In the genomic region with DNA sequence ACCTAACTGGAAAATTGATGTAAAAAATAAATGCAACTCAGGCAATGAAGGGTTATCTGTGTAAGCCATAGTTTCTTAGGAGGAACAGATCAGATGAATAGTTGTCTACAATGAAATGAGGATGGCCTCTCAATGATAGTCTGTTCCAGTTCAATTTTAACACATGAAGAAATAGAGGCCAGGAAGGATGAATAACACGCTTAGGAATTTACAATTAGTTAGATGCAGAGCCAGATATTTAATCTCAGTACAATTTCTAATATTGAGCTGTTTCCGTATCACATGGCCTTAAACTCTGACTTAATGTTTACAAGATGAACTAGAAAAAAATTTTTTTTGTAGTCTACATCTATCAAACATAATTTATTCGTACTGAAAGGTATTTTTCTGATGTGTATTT, we compare ENCODE assay signal across 13 cellular contexts.
DNase-seq lines count a peak whose midpoint lies in the region; ATAC-seq and TF ChIP-seq lines count a peak whose summit lies in the region.
"Had no signal": no experiment of that assay in that cellular context is flagged by ENCODE, and none has a peak within 500 bp of the region (broad histone marks: within the 10 kb centered on the region; RNA-seq: fewer than 3 reads in every experiment).

No MANE protein-coding gene starts in this region.

- H3K4me1 ChIP-seq in GM23248 (ENCODE audit: insufficient read depth) (peaks cover 30% of the 10 kb centered on the region), smooth muscle cell (ENCODE audit: low read depth) (no peaks in the 10 kb centered on the region)

- no peak for TF ChIP-seq CTCF in fibroblast of villous mesenchyme (IDR thresholded peaks at IDR 0.05; ENCODE audit: insufficient read depth, low read depth, low read length)
- no peak for TF ChIP-seq CTCF in smooth muscle cell (IDR thresholded peaks at IDR 0.05; ENCODE audit: borderline replicate concordance, insufficient read depth, poor library complexity, severe bottlenecking)
- TF ChIP-seq CTCF in mesothelial cell of epicardium (IDR thresholded peaks at IDR 0.05; ENCODE audit: unreplicated experiment) = no peak

- H4K20me1 ChIP-seq in GM23248 (ENCODE audit: insufficient read depth) = no peaks in the 10 kb centered on the region
- H4K20me1 ChIP-seq in smooth muscle cell (ENCODE audit: low read depth) = peaks cover 4% of the 10 kb centered on the region

- H3K4me1 Mint-ChIP-seq in mesothelial cell of epicardium = peaks cover 9% of the 10 kb centered on the region

- in situ Hi-C loops in GM23248 (cut with MboI) = no loop called here

- H3K4me3 ChIP-seq in GM23248 (no peak overlapping the region), fibroblast of villous mesenchyme (ENCODE audit: low read depth, low read length) (no peak overlapping the region), smooth muscle cell (no peak overlapping the region)

- H3K9me3 Mint-ChIP-seq in mesothelial cell of epicardium = no peaks in the 10 kb centered on the region
- H3K9me3 Mint-ChIP-seq: CD8-positive, alpha-beta T cell had no signal

- peaks cover 33% of the 10 kb centered on the region for H3K36me3 Mint-ChIP-seq in mesothelial cell of epicardium

- no peak overlapping the region for H3K4me3 Mint-ChIP-seq in mesothelial cell of epicardium
- H3K4me3 Mint-ChIP-seq: CD8-positive, alpha-beta T cell had no signal

- no peak overlapping the region for H2AFZ ChIP-seq in GM23248
- H2AFZ ChIP-seq in smooth muscle cell (ENCODE audit: low read depth) = no peak overlapping the region
- H2AFZ ChIP-seq: parathyroid adenoma had no signal

- H3F3A ChIP-seq in GM23248 (ENCODE audit: insufficient read depth) = peaks cover 19% of the 10 kb centered on the region
- no peaks in the 10 kb centered on the region for H3F3A ChIP-seq in smooth muscle cell (ENCODE audit: low read depth)

- H3K27me3 Mint-ChIP-seq in mesothelial cell of epicardium (ENCODE audit: low read depth) = no peaks in the 10 kb centered on the region

- H3K27me3 ChIP-seq in GM23248 (replicated peaks; ENCODE audit: insufficient read depth) (no peaks in the 10 kb centered on the region), smooth muscle cell (ENCODE audit: low read depth) (no peaks in the 10 kb centered on the region)

- WGBS in GM23248 (ENCODE audit: low coverage in 1 of 2, low lambda C conversion rate in 2 of 2, missing lambda C conversion rate in 2 of 2), 2 experiments = 4 to 5% methylated on average over 3 of the region's 3 CpGs
- 90% methylated on average over 3 of the region's 3 CpGs for WGBS in smooth muscle cell (ENCODE audit: low lambda C conversion rate)

- no peak for ATAC-seq in HG02759 (IDR thresholded peaks at IDR 0.05; ENCODE audit: unreplicated experiment)
- ATAC-seq: CD8-positive, alpha-beta T cell had no signal

- H3K27ac ChIP-seq in GM23248 (peak overlapping the region; percentile 40), smooth muscle cell (ENCODE audit: low read depth) (peak overlapping the region; percentile 9)
- H3K27ac ChIP-seq: HL-60, parathyroid adenoma had no signal

- no peaks in the 10 kb centered on the region for H3K79me2 ChIP-seq in GM23248 (ENCODE audit: insufficient read depth)
- H3K79me2 ChIP-seq in smooth muscle cell (ENCODE audit: low read depth) = no peaks in the 10 kb centered on the region
- H3K79me2 ChIP-seq: parathyroid adenoma had no signal

- H3K36me3 ChIP-seq in GM23248 (ENCODE audit: low read depth) (peaks cover 18% of the 10 kb centered on the region), smooth muscle cell (ENCODE audit: low read depth) (peaks cover 15% of the 10 kb centered on the region)

- DNase-seq in GM23248 (peak; percentile 77), amniotic epithelial cell (ENCODE audit: low read depth) (peak; percentile 70), fibroblast of villous mesenchyme (ENCODE audit: low read depth) (peak; percentile 58), smooth muscle cell (lab: John Stamatoyannopoulos, UW; ENCODE audit: unreplicated experiment) (no peak), activated gamma-delta T cell treated with Interleukin-2 at 50 U/mL for 16 hours (no peak), mesothelial cell of epicardium (ENCODE audit: low spot score in 2 of 2, unreplicated experiment in 2 of 2) (no peak)
- no peak for DNase-seq in stimulated activated CD4-positive, alpha-beta T cell treated with anti-CD3 and anti-CD28 coated beads, Interleukin-4, amount 100 ng/mL, for 1 hour
- DNase-seq: activated effector memory CD4-positive, alpha-beta T cell treated with anti-CD3 and anti-CD28 coated beads, Interleukin-2, amount 50 U/mL, for 16 hours; CD8-positive, alpha-beta T cell; NCI-H524 treated with DMSO at 0.1 percent for 48 hours had no signal

- H3K9me3 ChIP-seq in GM23248 (ENCODE audit: low read depth) = no peaks in the 10 kb centered on the region
- H3K9me3 ChIP-seq in smooth muscle cell (replicated peaks; ENCODE audit: low read depth) = no peaks in the 10 kb centered on the region

- no peaks in the 10 kb centered on the region for H3K9me2 ChIP-seq in GM23248 (ENCODE audit: insufficient read depth)

- no peak overlapping the region for H3K27ac Mint-ChIP-seq in mesothelial cell of epicardium
- H3K27ac Mint-ChIP-seq: CD8-positive, alpha-beta T cell had no signal

- peak overlapping the region; percentile 19 for H3K4me2 ChIP-seq in GM23248 (ENCODE audit: unreplicated experiment)
- no peak overlapping the region for H3K4me2 ChIP-seq in smooth muscle cell

- H3K9ac ChIP-seq in GM23248 (no peak overlapping the region), smooth muscle cell (ENCODE audit: low read depth) (no peak overlapping the region)
- H3K9ac ChIP-seq: parathyroid adenoma had no signal

Comparison
In these comparisons a context has a peak if more than half of its experiments do, and no peak if none do; other contexts are left out.
1. DNase-seq: peak in GM23248 (single experiment), amniotic epithelial cell (single experiment) and fibroblast of villous mesenchyme (single experiment); none in smooth muscle cell (single experiment), activated gamma-delta T cell treated with Interleukin-2 at 50 U/mL for 16 hours (single experiment), mesothelial cell of epicardium (0 of 2) and stimulated activated CD4-positive, alpha-beta T cell treated with anti-CD3 and anti-CD28 coated beads, Interleukin-4, amount 100 ng/mL, for 1 hour (single experiment).